10 cellular contexts compared by ENCODE assay signal in genomic region chr1:221069178-221069903, GRCh38.
A peak's percentile ranks its signal among the peaks of the same experiment; 100 is the strongest.
DNase-seq lines count a peak whose midpoint lies in the region; ATAC-seq, FAIRE-seq and TF ChIP-seq lines count a peak whose summit lies in the region.
"Had no signal": no experiment of that assay in that cellular context is flagged by ENCODE, and none has a peak within 500 bp of the region (broad histone marks: within the 10 kb centered on the region; RNA-seq: fewer than 3 reads in every experiment).

No MANE protein-coding gene starts in this region.

- no peaks in the 10 kb centered on the region for H3K23me2 ChIP-seq in H9 (ENCODE audit: insufficient read length, low read depth, low read length, poor library complexity, severe bottlenecking)

- peaks cover 19% of the 10 kb centered on the region for H3K9me3 Mint-ChIP-seq in activated T-helper 2 cell treated with anti-CD3 and anti-CD28 coated beads, Interferon-gamma antibody, Interleukin-2, Interleukin-4, amounts not matched to agents 10 μg/mL and 5 μg/mL and 100 μg/mL, durations not matched to agents 14 hours and 24 hours and 36 hours
- peaks cover 6 to 8% of the 10 kb centered on the region in 2 experiments; a peak in 2 of 5 replicates for H3K9me3 Mint-ChIP-seq in H9

- H3K4me3 Mint-ChIP-seq in activated T-helper 2 cell treated with anti-CD3 and anti-CD28 coated beads, Interferon-gamma antibody, Interleukin-2, Interleukin-4, amounts not matched to agents 10 μg/mL and 5 μg/mL and 100 μg/mL, durations not matched to agents 14 hours and 24 hours and 36 hours (ENCODE audit: low read depth): no peak overlapping the region
- no peak overlapping the region for H3K4me3 Mint-ChIP-seq in H9

- no peak overlapping the region for H2AK5ac ChIP-seq in H9 (ENCODE audit: insufficient read length, low read length)

- H4K8ac ChIP-seq in H9 (replicated peaks; ENCODE audit: insufficient read length, low read depth, low read length): no peak overlapping the region

- peak overlapping the region; percentile 94 for H3K27ac Mint-ChIP-seq in activated T-helper 2 cell treated with anti-CD3 and anti-CD28 coated beads, Interferon-gamma antibody, Interleukin-2, Interleukin-4, amounts not matched to agents 10 μg/mL and 5 μg/mL and 100 μg/mL, durations not matched to agents 14 hours and 24 hours and 36 hours
- no peak overlapping the region for H3K27ac Mint-ChIP-seq in H9

- H2BK5ac ChIP-seq in H9 (ENCODE audit: insufficient read length, low read length): no peak overlapping the region

- H2BK20ac ChIP-seq in H9 (ENCODE audit: low read depth, low read length, poor library complexity, severe bottlenecking): no peak overlapping the region

- ATAC-seq in GM21381 (IDR thresholded peaks at IDR 0.05; ENCODE audit: unreplicated experiment): peak; percentile 92
- peak; percentile 92 for ATAC-seq in HG03432 (IDR thresholded peaks at IDR 0.05; ENCODE audit: unreplicated experiment)
- ATAC-seq: right cardiac atrium had no signal

- intact Hi-C loops in activated T-helper 2 cell treated with anti-CD3 and anti-CD28 coated beads, Interferon-gamma antibody, Interleukin-2, Interleukin-4, amounts not matched to agents 10 μg/mL and 5 μg/mL and 100 μg/mL, durations not matched to agents 14 hours and 24 hours and 36 hours (cut with micrococcal nuclease): loop anchor here (1.0 to 2.0 kb wide), 7 partner anchors 15 to 370 kb away; partner anchors contain the start of gene HLX

- TF ChIP-seq CTCF in GM12865 (IDR thresholded peaks at IDR 0.05; ENCODE audit: insufficient read depth, low read depth, low read length, missing control alignments) (no peak), H9 (conservative IDR thresholded peaks at IDR 0.05) (no peak)

- H3K36me3 ChIP-seq in small intestine (ENCODE audit: control insufficient read depth in 2 of 2, insufficient read depth in 2 of 2, low read length in 2 of 2): no peaks in the 10 kb centered on the region

- DNase-seq in GM12865 (ENCODE audit: low read depth) (peak; percentile 81), small intestine (no peak), H9 (no peak)
- no peak for DNase-seq in activated T-helper 2 cell treated with anti-CD3 and anti-CD28 coated beads, Interferon-gamma antibody, Interleukin-2, Interleukin-4, amounts not matched to agents 10 μg/mL and 5 μg/mL and 100 μg/mL, durations not matched to agents 14 hours and 24 hours and 36 hours (ENCODE audit: low spot score)
- DNase-seq in activated CD8-positive, alpha-beta memory T cell treated with anti-CD3 and anti-CD28 coated beads for 24 hours: no peak
- DNase-seq in stimulated activated CD4-positive, alpha-beta T cell treated with anti-CD3 and anti-CD28 coated beads, Interleukin-4, amount 100 ng/mL, for 1 hour: no peak
- DNase-seq: NCI-H146, right cardiac atrium had no signal

- H3K18ac ChIP-seq in H9 (ENCODE audit: insufficient read length, low read depth, low read length): no peak overlapping the region

- no peak overlapping the region for H3K4ac ChIP-seq in H9 (ENCODE audit: low read depth, low read length)

- H2AFZ ChIP-seq in H9 (ENCODE audit: low read length): no peak overlapping the region

- H3K27ac ChIP-seq in small intestine (ENCODE audit: low read depth in 1 of 2, low read length in 1 of 2) (no peak overlapping the region), H9 (ENCODE audit: insufficient read length, low read depth, low read length) (no peak overlapping the region)

- 59 to 68% (median 64%) methylated on average over 5 of the region's 5 CpGs for WGBS in small intestine, 3 donors
- WGBS in H9 (ENCODE audit: extremely low coverage, insufficient read length, low lambda C conversion rate): no CpG with 5 or more reads among the region's 5 CpGs

- no peaks in the 10 kb centered on the region for H3K9me3 ChIP-seq in small intestine (ENCODE audit: control insufficient read depth, low read depth)
- no peaks in the 10 kb centered on the region for H3K9me3 ChIP-seq in H9 (ENCODE audit: control insufficient read depth, low read depth, low read length)

- no peak overlapping the region for H3K56ac ChIP-seq in H9 (ENCODE audit: insufficient read length, low read depth, low read length)

- H4K5ac ChIP-seq in H9 (ENCODE audit: insufficient read length, low read depth, low read length): no peak overlapping the region

- no peaks in the 10 kb centered on the region for H4K20me1 ChIP-seq in H9 (ENCODE audit: control insufficient read depth, insufficient read depth, insufficient read length)

- H3K36me3 Mint-ChIP-seq in activated T-helper 2 cell treated with anti-CD3 and anti-CD28 coated beads, Interferon-gamma antibody, Interleukin-2, Interleukin-4, amounts not matched to agents 10 μg/mL and 5 μg/mL and 100 μg/mL, durations not matched to agents 14 hours and 24 hours and 36 hours (ENCODE audit: low read depth): peaks cover 19% of the 10 kb centered on the region
- peaks cover 0 to 7% (median 0%) of the 10 kb centered on the region in 3 experiments; a peak in 1 of 7 replicates for H3K36me3 Mint-ChIP-seq in H9 (ENCODE audit: insufficient read depth in 1 of 3, low read depth in 3 of 3)

- H3K4me1 Mint-ChIP-seq in activated T-helper 2 cell treated with anti-CD3 and anti-CD28 coated beads, Interferon-gamma antibody, Interleukin-2, Interleukin-4, amounts not matched to agents 10 μg/mL and 5 μg/mL and 100 μg/mL, durations not matched to agents 14 hours and 24 hours and 36 hours (ENCODE audit: low read depth): peaks cover 40% of the 10 kb centered on the region
- no peaks in the 10 kb centered on the region for H3K4me1 Mint-ChIP-seq in H9

- H3K4me2 ChIP-seq in H9 (ENCODE audit: insufficient read depth, insufficient read length, low read length): no peak overlapping the region

- no peaks in the 10 kb centered on the region for H3K79me1 ChIP-seq in H9 (ENCODE audit: insufficient read depth, low read depth, low read length, poor library complexity, severe bottlenecking)

- H3T11ph ChIP-seq in H9 (ENCODE audit: low read length): no peak overlapping the region

- H3K23ac ChIP-seq in H9 (ENCODE audit: insufficient read length, low read depth, low read length): no peak overlapping the region

- no peak overlapping the region for H2BK15ac ChIP-seq in H9 (ENCODE audit: low read depth, low read length)

- H3K9ac ChIP-seq in H9 (ENCODE audit: extremely low read depth, insufficient read length, low read length): no peak overlapping the region

- H4K91ac ChIP-seq in H9 (ENCODE audit: insufficient read length, low read depth, low read length): no peak overlapping the region

- H3K79me2 ChIP-seq in H9 (ENCODE audit: insufficient read depth, low read length): no peaks in the 10 kb centered on the region

- FAIRE-seq in small intestine (lab: Jason Lieb, UNC): no peak

- H3K4me3 ChIP-seq in GM12865 (ENCODE audit: low read depth, low read length) (peak overlapping the region; percentile 24; the same call in 1 of the 2 replicates), small intestine (ENCODE audit: low read depth in 1 of 2, low read length in 2 of 2) (no peak overlapping the region)

- no peaks in the 10 kb centered on the region for H3K27me3 ChIP-seq in small intestine (ENCODE audit: control insufficient read depth in 2 of 2, insufficient read depth in 2 of 2, low read length in 2 of 2)
- H3K27me3 ChIP-seq in H9 (ENCODE audit: insufficient read depth, low read length): no peaks in the 10 kb centered on the region

- H3K4me1 ChIP-seq in small intestine (ENCODE audit: control insufficient read depth in 2 of 2, insufficient read depth in 1 of 2, low read depth in 1 of 2, low read length in 1 of 2): no peaks in the 10 kb centered on the region
- no peaks in the 10 kb centered on the region for H3K4me1 ChIP-seq in H9 (ENCODE audit: insufficient read depth, low read length)

- H3K27me3 Mint-ChIP-seq in activated T-helper 2 cell treated with anti-CD3 and anti-CD28 coated beads, Interferon-gamma antibody, Interleukin-2, Interleukin-4, amounts not matched to agents 10 μg/mL and 5 μg/mL and 100 μg/mL, durations not matched to agents 14 hours and 24 hours and 36 hours (ENCODE audit: low read depth): no peaks in the 10 kb centered on the region
- H3K27me3 Mint-ChIP-seq in H9 (ENCODE audit: low read depth): no peaks in the 10 kb centered on the region

- no peak overlapping the region for H2BK12ac ChIP-seq in H9 (ENCODE audit: insufficient read length, low read depth, low read length)

- no peak overlapping the region for H2BK120ac ChIP-seq in H9 (ENCODE audit: low read depth, low read length, poor library complexity, severe bottlenecking)

- H3K14ac ChIP-seq in H9 (ENCODE audit: insufficient read depth, low read length): no peak overlapping the region
